23 cellular contexts compared by ENCODE assay signal in the genomic region with DNA sequence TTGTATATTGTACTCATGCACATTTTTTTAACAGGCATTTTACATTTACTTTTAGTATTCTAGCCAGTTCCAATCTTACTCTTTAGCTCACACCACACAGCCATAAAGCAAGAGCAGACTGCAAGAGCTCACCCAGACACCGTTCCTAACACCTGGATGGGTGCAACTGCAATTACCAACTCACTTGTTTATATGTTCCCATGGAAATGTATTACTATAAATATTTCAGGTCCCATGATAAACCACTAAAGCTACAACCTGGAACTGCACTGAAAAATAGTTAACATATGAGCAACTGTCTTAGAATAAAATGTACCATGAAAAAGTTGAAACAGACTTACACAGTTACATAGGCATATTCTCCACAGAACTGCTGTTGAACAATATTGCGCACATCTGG. TPM values are rescaled to one million over a fixed set of nuclear protein-coding genes. Genes with fewer than 3 reads are reported as not detected.
"Had no signal": no experiment of that assay in that cellular context is flagged by ENCODE, and none has a peak within 500 bp of the region (broad histone marks: within the 10 kb centered on the region; RNA-seq: fewer than 3 reads in every experiment).

No MANE protein-coding gene starts in this region.

- H3K9me3 ChIP-seq: body of pancreas, esophagus muscularis mucosa had no signal

- ATAC-seq: body of pancreas; stimulated activated naive CD8-positive, alpha-beta T cell treated with anti-CD3 and anti-CD28 coated beads, Interleukin-15, Interleukin-2, amounts not matched to agents 100 U/mL and 50 U/mL, for 24 hours; WTC11 had no signal

- H3K4me1 ChIP-seq: body of pancreas had no signal

- H3K27me3 ChIP-seq: body of pancreas, dorsolateral prefrontal cortex, esophagus muscularis mucosa had no signal

- DNase-seq: activated CD4-positive, alpha-beta T cell treated with anti-CD3 and anti-CD28 coated beads for 4 hours; activated CD4-positive, alpha-beta T cell treated with anti-CD3 and anti-CD28 coated beads, Interleukin-2, amount 50 U/mL, for 48 hours; activated CD8-positive, alpha-beta memory T cell treated with anti-CD3 and anti-CD28 coated beads, Interleukin-2, amount 50 U/mL, for 48 hours; activated naive CD4-positive, alpha-beta T cell treated with Interleukin-2 at 50 U/mL for 16 hours; activated naive CD8-positive, alpha-beta T cell treated with anti-CD3 and anti-CD28 coated beads, Interleukin-2, amount 10 ng/mL, durations not matched to agents 7 days and 5 days; activated T-cell treated with anti-CD3 and anti-CD28 coated beads, Interleukin-2, amount 50 U/mL, for 48 hours; body of pancreas; caudate nucleus; dorsolateral prefrontal cortex; immature natural killer cell; kidney glomerular epithelial cell; naive B cell; nucleus accumbens; stimulated activated CD4-positive, alpha-beta T cell treated with anti-CD3 and anti-CD28 coated beads, Interleukin-4, amount 100 ng/mL, for 24 hours; stimulated activated naive CD8-positive, alpha-beta T cell treated with anti-CD3 and anti-CD28 coated beads, Interleukin-15, Interleukin-2, amounts not matched to agents 100 U/mL and 50 U/mL, for 24 hours; T1000 had no signal

- H3K27ac ChIP-seq: body of pancreas, esophagus muscularis mucosa had no signal

- H3K4me3 ChIP-seq: body of pancreas, dorsolateral prefrontal cortex, esophagus muscularis mucosa had no signal

RNA-seq across cellular contexts. Expression of gene LDLRAD2, which starts 59.9 kb away (rescaled TPM):
- total RNA-seq: activated CD8-positive, alpha-beta memory T cell treated with anti-CD3 and anti-CD28 coated beads for 36 hours; esophagus muscularis mucosa; mononuclear cell; SK-MEL-5; subcutaneous adipose tissue had no signal
- polyA plus RNA-seq: neural cell had no signal
